In genomic region chr2:101120124-101120996, GRCh38 we compare ENCODE assay signal across 1 cellular context.
TF ChIP-seq lines count a peak whose summit lies in the region.

No MANE protein-coding gene starts in this region.

TF ChIP-seq in HepG2, 621 proteins besides CTCF, POLR2A, EP300 and RAD21 (continued from another document and continues in another):
- TF ChIP-seq, protein P1, sequence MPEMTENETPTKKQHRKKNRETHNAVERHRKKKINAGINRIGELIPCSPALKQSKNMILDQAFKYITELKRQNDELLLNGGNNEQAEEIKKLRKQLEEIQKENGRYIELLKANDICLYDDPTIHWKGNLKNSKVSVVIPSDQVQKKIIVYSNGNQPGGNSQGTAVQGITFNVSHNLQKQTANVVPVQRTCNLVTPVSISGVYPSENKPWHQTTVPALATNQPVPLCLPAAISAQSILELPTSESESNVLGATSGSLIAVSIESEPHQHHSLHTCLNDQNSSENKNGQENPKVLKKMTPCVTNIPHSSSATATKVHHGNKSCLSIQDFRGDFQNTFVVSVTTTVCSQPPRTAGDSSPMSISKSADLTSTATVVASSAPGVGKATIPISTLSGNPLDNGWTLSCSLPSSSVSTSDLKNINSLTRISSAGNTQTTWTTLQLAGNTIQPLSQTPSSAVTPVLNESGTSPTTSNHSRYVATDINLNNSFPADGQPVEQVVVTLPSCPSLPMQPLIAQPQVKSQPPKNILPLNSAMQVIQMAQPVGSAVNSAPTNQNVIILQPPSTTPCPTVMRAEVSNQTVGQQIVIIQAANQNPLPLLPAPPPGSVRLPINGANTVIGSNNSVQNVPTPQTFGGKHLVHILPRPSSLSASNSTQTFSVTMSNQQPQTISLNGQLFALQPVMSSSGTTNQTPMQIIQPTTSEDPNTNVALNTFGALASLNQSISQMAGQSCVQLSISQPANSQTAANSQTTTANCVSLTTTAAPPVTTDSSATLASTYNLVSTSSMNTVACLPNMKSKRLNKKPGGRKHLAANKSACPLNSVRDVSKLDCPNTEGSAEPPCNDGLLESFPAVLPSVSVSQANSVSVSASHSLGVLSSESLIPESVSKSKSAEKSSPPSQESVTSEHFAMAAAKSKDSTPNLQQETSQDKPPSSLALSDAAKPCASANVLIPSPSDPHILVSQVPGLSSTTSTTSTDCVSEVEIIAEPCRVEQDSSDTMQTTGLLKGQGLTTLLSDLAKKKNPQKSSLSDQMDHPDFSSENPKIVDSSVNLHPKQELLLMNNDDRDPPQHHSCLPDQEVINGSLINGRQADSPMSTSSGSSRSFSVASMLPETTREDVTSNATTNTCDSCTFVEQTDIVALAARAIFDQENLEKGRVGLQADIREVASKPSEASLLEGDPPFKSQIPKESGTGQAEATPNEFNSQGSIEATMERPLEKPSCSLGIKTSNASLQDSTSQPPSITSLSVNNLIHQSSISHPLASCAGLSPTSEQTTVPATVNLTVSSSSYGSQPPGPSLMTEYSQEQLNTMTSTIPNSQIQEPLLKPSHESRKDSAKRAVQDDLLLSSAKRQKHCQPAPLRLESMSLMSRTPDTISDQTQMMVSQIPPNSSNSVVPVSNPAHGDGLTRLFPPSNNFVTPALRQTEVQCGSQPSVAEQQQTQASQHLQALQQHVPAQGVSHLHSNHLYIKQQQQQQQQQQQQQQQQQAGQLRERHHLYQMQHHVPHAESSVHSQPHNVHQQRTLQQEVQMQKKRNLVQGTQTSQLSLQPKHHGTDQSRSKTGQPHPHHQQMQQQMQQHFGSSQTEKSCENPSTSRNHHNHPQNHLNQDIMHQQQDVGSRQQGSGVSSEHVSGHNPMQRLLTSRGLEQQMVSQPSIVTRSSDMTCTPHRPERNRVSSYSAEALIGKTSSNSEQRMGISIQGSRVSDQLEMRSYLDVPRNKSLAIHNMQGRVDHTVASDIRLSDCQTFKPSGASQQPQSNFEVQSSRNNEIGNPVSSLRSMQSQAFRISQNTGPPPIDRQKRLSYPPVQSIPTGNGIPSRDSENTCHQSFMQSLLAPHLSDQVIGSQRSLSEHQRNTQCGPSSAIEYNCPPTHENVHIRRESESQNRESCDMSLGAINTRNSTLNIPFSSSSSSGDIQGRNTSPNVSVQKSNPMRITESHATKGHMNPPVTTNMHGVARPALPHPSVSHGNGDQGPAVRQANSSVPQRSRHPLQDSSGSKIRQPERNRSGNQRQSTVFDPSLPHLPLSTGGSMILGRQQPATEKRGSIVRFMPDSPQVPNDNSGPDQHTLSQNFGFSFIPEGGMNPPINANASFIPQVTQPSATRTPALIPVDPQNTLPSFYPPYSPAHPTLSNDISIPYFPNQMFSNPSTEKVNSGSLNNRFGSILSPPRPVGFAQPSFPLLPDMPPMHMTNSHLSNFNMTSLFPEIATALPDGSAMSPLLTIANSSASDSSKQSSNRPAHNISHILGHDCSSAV (CRISPR knock-in tag; IDR thresholded peaks at IDR 0.05; ENCODE audit: borderline replicate concordance): no peak
- TF ChIP-seq, protein P2, sequence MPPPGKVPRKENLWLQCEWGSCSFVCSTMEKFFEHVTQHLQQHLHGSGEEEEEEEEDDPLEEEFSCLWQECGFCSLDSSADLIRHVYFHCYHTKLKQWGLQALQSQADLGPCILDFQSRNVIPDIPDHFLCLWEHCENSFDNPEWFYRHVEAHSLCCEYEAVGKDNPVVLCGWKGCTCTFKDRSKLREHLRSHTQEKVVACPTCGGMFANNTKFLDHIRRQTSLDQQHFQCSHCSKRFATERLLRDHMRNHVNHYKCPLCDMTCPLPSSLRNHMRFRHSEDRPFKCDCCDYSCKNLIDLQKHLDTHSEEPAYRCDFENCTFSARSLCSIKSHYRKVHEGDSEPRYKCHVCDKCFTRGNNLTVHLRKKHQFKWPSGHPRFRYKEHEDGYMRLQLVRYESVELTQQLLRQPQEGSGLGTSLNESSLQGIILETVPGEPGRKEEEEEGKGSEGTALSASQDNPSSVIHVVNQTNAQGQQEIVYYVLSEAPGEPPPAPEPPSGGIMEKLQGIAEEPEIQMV (CRISPR knock-in tag; IDR thresholded peaks at IDR 0.05; ENCODE audit: low read depth): peak; percentile 57; the same call in 1 of the 2 replicates
- TF ChIP-seq, protein P3, sequence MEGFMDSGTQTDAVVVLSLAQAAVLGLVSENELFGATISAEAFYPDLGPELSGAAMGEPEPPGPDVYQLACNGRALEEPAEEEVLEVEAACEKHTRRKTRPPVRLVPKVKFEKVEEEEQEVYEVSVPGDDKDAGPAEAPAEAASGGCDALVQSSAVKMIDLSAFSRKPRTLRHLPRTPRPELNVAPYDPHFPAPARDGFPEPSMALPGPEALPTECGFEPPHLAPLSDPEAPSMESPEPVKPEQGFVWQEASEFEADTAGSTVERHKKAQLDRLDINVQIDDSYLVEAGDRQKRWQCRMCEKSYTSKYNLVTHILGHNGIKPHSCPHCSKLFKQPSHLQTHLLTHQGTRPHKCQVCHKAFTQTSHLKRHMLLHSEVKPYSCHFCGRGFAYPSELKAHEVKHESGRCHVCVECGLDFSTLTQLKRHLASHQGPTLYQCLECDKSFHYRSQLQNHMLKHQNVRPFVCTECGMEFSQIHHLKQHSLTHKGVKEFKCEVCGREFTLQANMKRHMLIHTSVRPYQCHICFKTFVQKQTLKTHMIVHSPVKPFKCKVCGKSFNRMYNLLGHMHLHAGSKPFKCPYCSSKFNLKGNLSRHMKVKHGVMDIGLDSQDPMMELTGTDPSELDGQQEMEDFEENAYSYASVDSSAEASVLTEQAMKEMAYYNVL (CRISPR knock-in tag; IDR thresholded peaks at IDR 0.05; ENCODE audit: borderline replicate concordance): peak; percentile 58; the same call in 1 of the 2 replicates
- TF ChIP-seq ZNF441 (CRISPR knock-in tag; IDR thresholded peaks at IDR 0.05; ENCODE audit: borderline replicate concordance) (peak; percentile 70; the same call in 1 of the 2 replicates), HDAC1 (CRISPR knock-in tag; IDR thresholded peaks at IDR 0.05) (peak; percentile 89), CHD4 (IDR thresholded peaks at IDR 0.05; ENCODE audit: borderline replicate concordance, low read length) (peak; percentile 91; the same call in 1 of the 2 replicates), ZNF512 (CRISPR knock-in tag; IDR thresholded peaks at IDR 0.05) (no peak), SUZ12 (IDR thresholded peaks at IDR 0.05; ENCODE audit: low read depth, low read length) (no peak), GTF3A (CRISPR knock-in tag; conservative IDR thresholded peaks at IDR 0.05) (no peak), IKZF4 (CRISPR knock-in tag; IDR thresholded peaks at IDR 0.05; ENCODE audit: borderline replicate concordance, low read depth, not compliant biosample characterization) (no peak), NFYB (CRISPR knock-in tag; IDR thresholded peaks at IDR 0.05) (no peak), GLMP (CRISPR knock-in tag; IDR thresholded peaks at IDR 0.05; ENCODE audit: borderline replicate concordance) (no peak), HOXA9 (CRISPR knock-in tag; IDR thresholded peaks at IDR 0.05; ENCODE audit: borderline replicate concordance) (no peak), RBAK (CRISPR knock-in tag; IDR thresholded peaks at IDR 0.05) (no peak), ZNF652 (CRISPR knock-in tag; IDR thresholded peaks at IDR 0.05; ENCODE audit: borderline replicate concordance, low read depth) (no peak), ZC3H4 (CRISPR knock-in tag; IDR thresholded peaks at IDR 0.05; ENCODE audit: borderline replicate concordance) (no peak), REXO4 (CRISPR knock-in tag; IDR thresholded peaks at IDR 0.05; ENCODE audit: borderline replicate concordance) (no peak), KDM1A (CRISPR knock-in tag; IDR thresholded peaks at IDR 0.05) (peak; percentile 60; the same call in 1 of the 2 replicates), EZH2 (conservative IDR thresholded peaks at IDR 0.05; ENCODE audit: low read depth, low read length) (no peak), ONECUT2 (CRISPR knock-in tag; IDR thresholded peaks at IDR 0.05) (no peak; the same call in 1 of the 2 replicates), BORCS8-MEF2B (CRISPR knock-in tag; IDR thresholded peaks at IDR 0.05) (no peak), ZNF572 (CRISPR knock-in tag; IDR thresholded peaks at IDR 0.05) (no peak), ATM (IDR thresholded peaks at IDR 0.05; ENCODE audit: borderline replicate concordance) (no peak), TCF7L2 (IDR thresholded peaks at IDR 0.05; ENCODE audit: low read depth, low read length) (no peak), DDIT3 (CRISPR knock-in tag; IDR thresholded peaks at IDR 0.05) (no peak), ZSCAN30 (CRISPR knock-in tag; IDR thresholded peaks at IDR 0.05) (no peak), ZNF749 (CRISPR knock-in tag; IDR thresholded peaks at IDR 0.05; ENCODE audit: borderline replicate concordance) (no peak; the same call in 1 of the 2 replicates), ZNF264 (CRISPR knock-in tag; IDR thresholded peaks at IDR 0.05) (0 out of 2 replicates have a peak, but pooled peaks have one; percentile 16)
- TF ChIP-seq, protein P4, sequence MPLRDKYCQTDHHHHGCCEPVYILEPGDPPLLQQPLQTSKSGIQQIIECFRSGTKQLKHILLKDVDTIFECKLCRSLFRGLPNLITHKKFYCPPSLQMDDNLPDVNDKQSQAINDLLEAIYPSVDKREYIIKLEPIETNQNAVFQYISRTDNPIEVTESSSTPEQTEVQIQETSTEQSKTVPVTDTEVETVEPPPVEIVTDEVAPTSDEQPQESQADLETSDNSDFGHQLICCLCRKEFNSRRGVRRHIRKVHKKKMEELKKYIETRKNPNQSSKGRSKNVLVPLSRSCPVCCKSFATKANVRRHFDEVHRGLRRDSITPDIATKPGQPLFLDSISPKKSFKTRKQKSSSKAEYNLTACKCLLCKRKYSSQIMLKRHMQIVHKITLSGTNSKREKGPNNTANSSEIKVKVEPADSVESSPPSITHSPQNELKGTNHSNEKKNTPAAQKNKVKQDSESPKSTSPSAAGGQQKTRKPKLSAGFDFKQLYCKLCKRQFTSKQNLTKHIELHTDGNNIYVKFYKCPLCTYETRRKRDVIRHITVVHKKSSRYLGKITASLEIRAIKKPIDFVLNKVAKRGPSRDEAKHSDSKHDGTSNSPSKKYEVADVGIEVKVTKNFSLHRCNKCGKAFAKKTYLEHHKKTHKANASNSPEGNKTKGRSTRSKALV (CRISPR knock-in tag; IDR thresholded peaks at IDR 0.05): peak; percentile 57; the same call in 1 of the 2 replicates
- TF ChIP-seq, protein P5, sequence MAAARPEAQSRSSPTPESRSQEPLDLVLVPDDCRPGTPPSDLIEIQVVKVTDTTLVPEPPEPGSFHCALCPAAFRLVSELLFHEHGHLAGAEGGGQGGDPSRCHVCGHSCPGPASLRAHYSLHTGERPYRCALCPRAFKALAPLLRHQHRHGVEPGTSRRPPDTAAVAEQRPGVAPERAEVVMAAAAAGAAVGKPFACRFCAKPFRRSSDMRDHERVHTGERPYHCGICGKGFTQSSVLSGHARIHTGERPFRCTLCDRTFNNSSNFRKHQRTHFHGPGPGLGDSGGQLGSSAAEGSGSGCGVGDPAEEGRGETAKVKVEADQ (CRISPR knock-in tag; IDR thresholded peaks at IDR 0.05; ENCODE audit: borderline replicate concordance): peak; percentile 72; the same call in 1 of the 2 replicates
- TF ChIP-seq, protein P6, sequence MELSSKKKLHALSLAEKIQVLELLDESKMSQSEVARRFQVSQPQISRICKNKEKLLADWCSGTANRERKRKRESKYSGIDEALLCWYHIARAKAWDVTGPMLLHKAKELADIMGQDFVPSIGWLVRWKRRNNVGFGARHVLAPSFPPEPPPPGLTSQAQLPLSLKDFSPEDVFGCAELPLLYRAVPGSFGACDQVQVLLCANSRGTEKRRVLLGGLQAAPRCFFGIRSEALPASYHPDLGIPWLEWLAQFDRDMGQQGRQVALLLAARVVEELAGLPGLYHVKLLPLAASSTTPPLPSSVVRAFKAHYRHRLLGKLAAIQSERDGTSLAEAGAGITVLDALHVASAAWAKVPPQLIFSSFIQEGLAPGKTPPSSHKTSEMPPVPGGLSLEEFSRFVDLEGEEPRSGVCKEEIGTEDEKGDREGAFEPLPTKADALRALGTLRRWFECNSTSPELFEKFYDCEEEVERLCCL (CRISPR knock-in tag; IDR thresholded peaks at IDR 0.05; ENCODE audit: borderline replicate concordance): no peak
